In genomic region chr18:12990662-12990976, GRCh38 we compare ENCODE assay signal across 8 cellular contexts. TPM values are rescaled to one million over a fixed set of nuclear protein-coding genes. Genes with fewer than 3 reads are reported as not detected.
DNase-seq lines count a peak whose midpoint lies in the region; ATAC-seq and TF ChIP-seq lines count a peak whose summit lies in the region.

No MANE protein-coding gene starts in this region.

- H3K4me3 ChIP-seq in CD8-positive, alpha-beta T cell (ENCODE audit: low read depth, low read length) = peak overlapping the region; percentile 79

- CTCF ChIA-PET in CD8-positive, alpha-beta T cell (lab: Charles Lee) = interaction anchor here (1.1 to 1.2 kb wide), 2 partner anchors 10 to 169 kb away, joined by 3 read pairs; no protein-coding TSS in a partner anchor

- peaks cover 20% of the 10 kb centered on the region for H3K36me3 Mint-ChIP-seq in CD8-positive, alpha-beta T cell
- peaks cover 16% of the 10 kb centered on the region for H3K36me3 Mint-ChIP-seq in activated naive CD8-positive, alpha-beta T cell treated with anti-CD3 and anti-CD28 coated beads for 36 hours
- peaks cover 0 to 4% (median 0%) of the 10 kb centered on the region in 3 donors for H3K36me3 Mint-ChIP-seq in immature natural killer cell

- peaks cover 27% of the 10 kb centered on the region for H3K4me1 ChIP-seq in CD8-positive, alpha-beta T cell (ENCODE audit: insufficient read depth, low read length)

- no peak for DNase-seq in CD8-positive, alpha-beta T cell
- no peak for DNase-seq in activated naive CD8-positive, alpha-beta T cell treated with anti-CD3 and anti-CD28 coated beads for 36 hours
- DNase-seq in immature natural killer cell = no peak
- no peak for DNase-seq in substantia nigra (lab: John Stamatoyannopoulos, UW)
- no peak for DNase-seq in erythroblast (lab: John Stamatoyannopoulos, UW)
- DNase-seq in GM19238 (ENCODE audit: insufficient read length, low spot score) = no peak
- no peak for DNase-seq in activated CD8-positive, alpha-beta memory T cell treated with anti-CD3 and anti-CD28 coated beads, Interleukin-2, amount 50 U/mL, for 4 hours

- H3K4me1 Mint-ChIP-seq in CD8-positive, alpha-beta T cell (ENCODE audit: low read depth) = peaks cover 17% of the 10 kb centered on the region
- H3K4me1 Mint-ChIP-seq in activated naive CD8-positive, alpha-beta T cell treated with anti-CD3 and anti-CD28 coated beads for 36 hours = peaks cover 26% of the 10 kb centered on the region
- H3K4me1 Mint-ChIP-seq in immature natural killer cell = peaks cover 19 to 38% of the 10 kb centered on the region in 2 donors

- ATAC-seq in CD8-positive, alpha-beta T cell = no peak
- peak; percentile 6 for ATAC-seq in HG03064 (IDR thresholded peaks at IDR 0.05; ENCODE audit: low read depth, unreplicated experiment)

- H3K9me3 ChIP-seq in CD8-positive, alpha-beta T cell (ENCODE audit: low read length) = no peaks in the 10 kb centered on the region

- no peaks in the 10 kb centered on the region for H3K9me3 Mint-ChIP-seq in CD8-positive, alpha-beta T cell
- no peaks in the 10 kb centered on the region for H3K9me3 Mint-ChIP-seq in activated naive CD8-positive, alpha-beta T cell treated with anti-CD3 and anti-CD28 coated beads for 36 hours
- peaks cover 0 to 2% (median 0%) of the 10 kb centered on the region in 6 donors for H3K9me3 Mint-ChIP-seq in immature natural killer cell

- H3K27me3 ChIP-seq in CD8-positive, alpha-beta T cell (ENCODE audit: insufficient read depth, low read length) = no peaks in the 10 kb centered on the region

- peak overlapping the region; percentile 57 for H3K27ac ChIP-seq in CD8-positive, alpha-beta T cell (ENCODE audit: low read depth, low read length)
- H3K27ac ChIP-seq in substantia nigra (ENCODE audit: low read depth, low read length, poor library complexity, severe bottlenecking) = peak overlapping the region; percentile 24

- peak overlapping the region; percentile 98 for H3K4me3 Mint-ChIP-seq in CD8-positive, alpha-beta T cell
- peak overlapping the region; percentile 92 for H3K4me3 Mint-ChIP-seq in activated naive CD8-positive, alpha-beta T cell treated with anti-CD3 and anti-CD28 coated beads for 36 hours
- peak overlapping the region; percentile 83 to 98 (median 96) for H3K4me3 Mint-ChIP-seq in immature natural killer cell

- TF ChIP-seq CTCF in CD8-positive, alpha-beta T cell (IDR thresholded peaks at IDR 0.05) = no peak

- no peak for TF ChIP-seq POLR2A in erythroblast (IDR thresholded peaks at IDR 0.05; ENCODE audit: low read length)

- POLR2A ChIA-PET in CD8-positive, alpha-beta T cell (lab: Charles Lee) = interaction anchor here (0.7 to 1.6 kb wide), 14 partner anchors 9 to 614 kb away, joined by 3 to 13 read pairs (median 4); partner anchors contain the start of genes AFG3L2, CEP76, PSMG2 and PTPN2

- H3K27me3 Mint-ChIP-seq in CD8-positive, alpha-beta T cell (ENCODE audit: low read depth) = no peaks in the 10 kb centered on the region
- peaks cover 4% of the 10 kb centered on the region for H3K27me3 Mint-ChIP-seq in activated naive CD8-positive, alpha-beta T cell treated with anti-CD3 and anti-CD28 coated beads for 36 hours
- peaks cover 15 to 29% (median 16%) of the 10 kb centered on the region in 3 donors for H3K27me3 Mint-ChIP-seq in immature natural killer cell (ENCODE audit: low read depth in 3 of 3)

- no peaks in the 10 kb centered on the region for H3K36me3 ChIP-seq in CD8-positive, alpha-beta T cell (ENCODE audit: insufficient read depth, low read length)

- intact Hi-C loops in CD8-positive, alpha-beta T cell (cut with DNase I, micrococcal nuclease) = loop anchor here (2.0 to 10.0 kb wide), 6 partner anchors 147 to 1140 kb away; partner anchors contain the start of genes CEP76 (in 2 of the 2), PSMG2 (in 2 of the 2), AFG3L2 (in 1 of the 2) and CHMP1B (in 1 of the 2)

- H3K27ac Mint-ChIP-seq in CD8-positive, alpha-beta T cell = peak overlapping the region; percentile 97
- peak overlapping the region; percentile 94 for H3K27ac Mint-ChIP-seq in activated naive CD8-positive, alpha-beta T cell treated with anti-CD3 and anti-CD28 coated beads for 36 hours
- H3K27ac Mint-ChIP-seq in immature natural killer cell = peak overlapping the region; percentile 85 to 98 (median 92)

RNA-seq across cellular contexts. Expression of gene CEP192, which starts 0.5 kb away (rescaled TPM):
- 10 to 100 TPM; 22.8 to 24.3 TPM for total RNA-seq in CD8-positive, alpha-beta T cell
- total RNA-seq in activated naive CD8-positive, alpha-beta T cell treated with anti-CD3 and anti-CD28 coated beads for 36 hours = 10 to 100 TPM; 26.2 to 27.5 TPM
- 1 to 10 TPM; 1.8 to 6.3 (median 5.4) TPM for polyA plus RNA-seq in immature natural killer cell

RNA-seq across cellular contexts. Expression of gene SEH1L, which starts 42.8 kb away (rescaled TPM):
- total RNA-seq in CD8-positive, alpha-beta T cell = 10 to 100 TPM; 23.9 to 27.6 TPM
- total RNA-seq in activated naive CD8-positive, alpha-beta T cell treated with anti-CD3 and anti-CD28 coated beads for 36 hours = 100 to 1,000 TPM; 146 to 155 TPM
- polyA plus RNA-seq in immature natural killer cell = 10 to 100 TPM; 18.2 to 32.8 (median 25.6) TPM

Comparison
In these comparisons a context has a peak if more than half of its experiments do, and no peak if none do; other contexts are left out.
1. RNA of gene SEH1L, which starts 42.8 kb away (total RNA-seq): 146 to 155 TPM in activated naive CD8-positive, alpha-beta T cell treated with anti-CD3 and anti-CD28 coated beads for 36 hours; 23.9 to 27.6 TPM in CD8-positive, alpha-beta T cell; every median in the first group is over 4 times any median in the second.
2. Peak in every context shown above with its lines, with median percentiles within 50 percentile points of each other: H3K27ac Mint-ChIP-seq and H3K4me3 Mint-ChIP-seq.